1 cellular context compared by ENCODE assay signal in genomic region chr19:49817964-49818690, GRCh38.
TF ChIP-seq lines count a peak whose summit lies in the region.

Gene MED25, plus strand, starts transcription at chr19:49818289. Its CDS starts 53 bp downstream, at chr19:49818342.

TF ChIP-seq in HepG2, 621 proteins besides CTCF, POLR2A, EP300 and RAD21 (continued from another document and continues in another):
- TF ChIP-seq ZNF784 (CRISPR knock-in tag; IDR thresholded peaks at IDR 0.05; ENCODE audit: borderline replicate concordance) (0 out of 2 replicates have a peak, but pooled peaks have one; percentile 38), IRF9 (CRISPR knock-in tag; IDR thresholded peaks at IDR 0.05; ENCODE audit: borderline replicate concordance) (peak; percentile 45; the same call in 1 of the 2 replicates), DZIP1 (CRISPR knock-in tag; IDR thresholded peaks at IDR 0.05) (no peak), ZNF782 (CRISPR knock-in tag; IDR thresholded peaks at IDR 0.05; ENCODE audit: borderline replicate concordance) (no peak), RBFOX2 (IDR thresholded peaks at IDR 0.05; ENCODE audit: low read depth, low read length) (peak; percentile 80), ZNF788 (CRISPR knock-in tag; IDR thresholded peaks at IDR 0.05; ENCODE audit: borderline replicate concordance) (peak; percentile 52; the same call in 1 of the 2 replicates), ZBTB25 (CRISPR knock-in tag; IDR thresholded peaks at IDR 0.05) (peak; percentile 40; the same call in 1 of the 2 replicates), KAT8 (CRISPR knock-in tag; IDR thresholded peaks at IDR 0.05) (peak; percentile 83), MEF2D (CRISPR knock-in tag; IDR thresholded peaks at IDR 0.05) (peak; percentile 31; the same call in 1 of the 2 replicates), ZBTB33 (CRISPR knock-in tag; IDR thresholded peaks at IDR 0.05) (0 out of 2 replicates have a peak, but pooled peaks have one; percentile 9), KMT2A (CRISPR knock-in tag; IDR thresholded peaks at IDR 0.05) (peak; percentile 31; the same call in 1 of the 2 replicates), CHD2 (IDR thresholded peaks at IDR 0.05; ENCODE audit: low read depth, low read length) (no peak), PCBP2 (optimal IDR thresholded peaks at IDR 0.05; ENCODE audit: low read depth, low read length, poor library complexity, severe bottlenecking) (no peak), FOXP1 (IDR thresholded peaks at IDR 0.05) (no peak), FOXP1 (CRISPR knock-in tag; IDR thresholded peaks at IDR 0.05) (no peak), ZBTB40 (IDR thresholded peaks at IDR 0.05) (no peak), ZBTB40 (CRISPR knock-in tag; IDR thresholded peaks at IDR 0.05) (peak; percentile 2; the same call in 1 of the 2 replicates), CBX2 (IDR thresholded peaks at IDR 0.05; ENCODE audit: low read depth, low read length) (no peak), CBX2 (CRISPR knock-in tag; IDR thresholded peaks at IDR 0.05; ENCODE audit: low read depth) (no peak), ERF (CRISPR knock-in tag; IDR thresholded peaks at IDR 0.05) (0 out of 2 replicates have a peak, but pooled peaks have one; percentile 45), REXO4 (CRISPR knock-in tag; IDR thresholded peaks at IDR 0.05; ENCODE audit: borderline replicate concordance) (no peak), PHF8 (CRISPR knock-in tag; IDR thresholded peaks at IDR 0.05) (peak; percentile 86), ZNF713 (CRISPR knock-in tag; IDR thresholded peaks at IDR 0.05) (no peak), ZNF441 (CRISPR knock-in tag; IDR thresholded peaks at IDR 0.05; ENCODE audit: borderline replicate concordance) (0 out of 2 replicates have a peak, but pooled peaks have one; percentile 7), NFKB2 (CRISPR knock-in tag; IDR thresholded peaks at IDR 0.05; ENCODE audit: borderline replicate concordance) (peak; percentile 29; the same call in 1 of the 2 replicates), IKZF4 (CRISPR knock-in tag; IDR thresholded peaks at IDR 0.05; ENCODE audit: borderline replicate concordance, low read depth, not compliant biosample characterization) (peak; percentile 25), RFX3 (CRISPR knock-in tag; IDR thresholded peaks at IDR 0.05) (peak; percentile 74), ZFP91 (CRISPR knock-in tag; IDR thresholded peaks at IDR 0.05; ENCODE audit: borderline replicate concordance) (peak; percentile 71; the same call in 1 of the 2 replicates), ZNF768 (CRISPR knock-in tag; IDR thresholded peaks at IDR 0.05) (peak; percentile 43; the same call in 1 of the 2 replicates), XBP1 (CRISPR knock-in tag; IDR thresholded peaks at IDR 0.05) (no peak), TRIM24 (CRISPR knock-in tag; IDR thresholded peaks at IDR 0.05) (no peak), RXRA (CRISPR knock-in tag; IDR thresholded peaks at IDR 0.05) (no peak), ZFP62 (CRISPR knock-in tag; IDR thresholded peaks at IDR 0.05) (no peak), CREBL2 (CRISPR knock-in tag; IDR thresholded peaks at IDR 0.05; ENCODE audit: borderline replicate concordance) (no peak), E2F5 (CRISPR knock-in tag; conservative IDR thresholded peaks at IDR 0.05) (no peak; the same call in 1 of the 2 replicates), ZNF33B (CRISPR knock-in tag; IDR thresholded peaks at IDR 0.05) (peak; percentile 16; the same call in 1 of the 2 replicates), HDAC6 (IDR thresholded peaks at IDR 0.05; ENCODE audit: low read depth, low read length) (no peak), ZZZ3 (CRISPR knock-in tag; IDR thresholded peaks at IDR 0.05; ENCODE audit: borderline replicate concordance) (0 out of 2 replicates have a peak, but pooled peaks have one; percentile 55), ZNF703 (CRISPR knock-in tag; IDR thresholded peaks at IDR 0.05; ENCODE audit: borderline replicate concordance) (no peak), ZNF143 (CRISPR knock-in tag; IDR thresholded peaks at IDR 0.05) (peak; percentile 91), ZNF777 (CRISPR knock-in tag; IDR thresholded peaks at IDR 0.05) (peak; percentile 80), ZKSCAN5 (CRISPR knock-in tag; IDR thresholded peaks at IDR 0.05) (0 out of 2 replicates have a peak, but pooled peaks have one; percentile 14), NR2F2 (IDR thresholded peaks at IDR 0.05; ENCODE audit: borderline replicate concordance, low read depth) (no peak), MIER3 (CRISPR knock-in tag; IDR thresholded peaks at IDR 0.05; ENCODE audit: borderline replicate concordance) (no peak), NFE2 (CRISPR knock-in tag; IDR thresholded peaks at IDR 0.05) (no peak)
